ENCODE assay signal across 23 cellular contexts in the genomic region with DNA sequence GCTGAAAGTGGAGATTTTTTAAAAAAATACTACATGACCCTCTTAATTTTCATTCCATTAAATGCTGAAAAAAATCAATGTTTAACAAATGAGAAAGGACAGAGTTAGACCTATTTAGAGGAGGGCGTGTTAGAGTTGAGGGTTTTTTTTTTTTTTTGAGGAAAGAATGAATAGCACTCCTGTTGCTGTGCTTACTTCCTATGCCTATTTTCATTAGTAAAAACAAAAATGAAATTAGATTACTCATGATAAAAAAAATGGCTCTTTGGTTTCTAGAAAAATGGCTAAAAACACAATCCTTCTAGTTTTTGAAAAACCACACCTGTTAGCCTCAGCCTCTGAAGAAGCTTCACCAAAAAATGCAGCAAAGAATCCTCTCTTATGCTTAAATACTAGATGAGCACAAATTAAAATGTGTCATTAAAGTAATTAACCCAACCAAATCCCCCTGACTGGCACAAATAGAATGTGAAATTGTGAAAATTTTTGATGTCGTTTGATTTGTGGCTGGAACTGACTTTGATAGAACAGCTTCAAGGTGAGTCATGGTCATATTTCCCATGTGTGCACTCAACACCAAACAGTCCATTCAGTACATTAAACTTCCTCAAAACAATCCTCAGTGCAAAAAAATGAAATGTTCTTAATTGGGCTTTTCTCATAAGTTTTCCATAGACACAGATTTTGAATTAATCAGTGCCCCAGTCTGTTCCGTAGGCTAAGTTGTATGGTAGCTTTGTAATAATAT.
DNase-seq lines count a peak whose midpoint lies in the region; ATAC-seq and TF ChIP-seq lines count a peak whose summit lies in the region.
"Had no signal": no experiment of that assay in that cellular context is flagged by ENCODE, and none has a peak within 500 bp of the region (broad histone marks: within the 10 kb centered on the region; RNA-seq: fewer than 3 reads in every experiment).

No MANE protein-coding gene starts in this region.

- no peak for TF ChIP-seq CTCF in dorsolateral prefrontal cortex (IDR thresholded peaks at IDR 0.05 in 54 of 56, conservative IDR thresholded peaks at IDR 0.05 in 2 of 56; ENCODE audit: low read depth in 1 of 56, partially characterized antibody in 56 of 56)

- H3K27me3 Mint-ChIP-seq in activated naive CD4-positive, alpha-beta T cell treated with anti-CD3 and anti-CD28 coated beads for 36 hours (ENCODE audit: low read depth) = peaks cover 10% of the 10 kb centered on the region
- peaks cover 4% of the 10 kb centered on the region for H3K27me3 Mint-ChIP-seq in activated T-helper 1 cell treated with anti-CD3 and anti-CD28 coated beads, Interleukin-12 subunit alpha, Interleukin-12 subunit beta, Interleukin-2, Interleukin-4 antibody, amounts not matched to agents 30 ng/mL and 10 ng/mL and 1 ng/mL, durations not matched to agents 14 hours and 24 hours and 36 hours (ENCODE audit: insufficient read depth)
- H3K27me3 Mint-ChIP-seq: activated B cell treated with CpG ODN at 0.5 μM for 24 hours, type B pancreatic cell had no signal

- no peak for DNase-seq in activated naive CD4-positive, alpha-beta T cell treated with anti-CD3 and anti-CD28 coated beads for 36 hours
- DNase-seq in activated naive CD4-positive, alpha-beta T cell treated with anti-CD3 and anti-CD28 coated beads, Interleukin-2, amount 50 U/mL, for 16 hours = no peak
- no peak for DNase-seq in activated T-helper 1 cell treated with anti-CD3 and anti-CD28 coated beads, Interleukin-12 subunit alpha, Interleukin-12 subunit beta, Interleukin-2, Interleukin-4 antibody, amounts not matched to agents 30 ng/mL and 10 ng/mL and 1 ng/mL, durations not matched to agents 14 hours and 24 hours and 36 hours (ENCODE audit: low spot score)
- no peak for DNase-seq in stimulated activated naive CD8-positive, alpha-beta T cell treated with anti-CD3 and anti-CD28 coated beads, Interleukin-15, Interleukin-2, amounts not matched to agents 100 U/mL and 50 U/mL, for 24 hours
- DNase-seq in dorsolateral prefrontal cortex (no peak), Kasumi-1 (lab: John Stamatoyannopoulos, UW) (no peak), HuH-7 (ENCODE audit: low spot score) (no peak)
- DNase-seq: activated B cell treated with CpG ODN at 0.5 μM for 24 hours; activated CD8-positive, alpha-beta memory T cell treated with anti-CD3 and anti-CD28 coated beads, Interleukin-2, amount 50 U/mL, for 4 hours; body of pancreas; head of caudate nucleus; KG1; NCI-H1092; NCI-H526; posterior cingulate gyrus; Right ventricle myocardium superior; sigmoid colon; stimulated activated naive CD4-positive, alpha-beta T cell treated with Interleukin-2 at 50 U/mL for 16 hours had no signal

- no peak overlapping the region for H3K27ac ChIP-seq in dorsolateral prefrontal cortex
- H3K27ac ChIP-seq: sigmoid colon had no signal

- no peaks in the 10 kb centered on the region for H3K9me3 Mint-ChIP-seq in activated naive CD4-positive, alpha-beta T cell treated with anti-CD3 and anti-CD28 coated beads for 36 hours
- no peaks in the 10 kb centered on the region for H3K9me3 Mint-ChIP-seq in activated T-helper 1 cell treated with anti-CD3 and anti-CD28 coated beads, Interleukin-12 subunit alpha, Interleukin-12 subunit beta, Interleukin-2, Interleukin-4 antibody, amounts not matched to agents 30 ng/mL and 10 ng/mL and 1 ng/mL, durations not matched to agents 14 hours and 24 hours and 36 hours
- H3K9me3 Mint-ChIP-seq: activated B cell treated with CpG ODN at 0.5 μM for 24 hours; activated naive CD4-positive, alpha-beta T cell treated with anti-CD3 and anti-CD28 coated beads, Interleukin-2, amount 50 U/mL, for 24 hours had no signal

- peak; percentile 53 for ATAC-seq in GM21717 (IDR thresholded peaks at IDR 0.05; ENCODE audit: unreplicated experiment)
- ATAC-seq in stimulated activated naive CD8-positive, alpha-beta T cell treated with anti-CD3 and anti-CD28 coated beads, Interleukin-15, Interleukin-2, amounts not matched to agents 100 U/mL and 50 U/mL, for 24 hours = peak; percentile 75
- ATAC-seq: body of pancreas, left lobe of liver had no signal

- no peak overlapping the region for H3K4me3 Mint-ChIP-seq in activated naive CD4-positive, alpha-beta T cell treated with anti-CD3 and anti-CD28 coated beads for 36 hours
- no peak overlapping the region for H3K4me3 Mint-ChIP-seq in activated T-helper 1 cell treated with anti-CD3 and anti-CD28 coated beads, Interleukin-12 subunit alpha, Interleukin-12 subunit beta, Interleukin-2, Interleukin-4 antibody, amounts not matched to agents 30 ng/mL and 10 ng/mL and 1 ng/mL, durations not matched to agents 14 hours and 24 hours and 36 hours
- H3K4me3 Mint-ChIP-seq: activated B cell treated with CpG ODN at 0.5 μM for 24 hours; activated naive CD4-positive, alpha-beta T cell treated with anti-CD3 and anti-CD28 coated beads, Interleukin-2, amount 50 U/mL, for 24 hours; nephron; type B pancreatic cell had no signal

- CTCF ChIA-PET in activated naive CD4-positive, alpha-beta T cell treated with anti-CD3 and anti-CD28 coated beads for 36 hours (lab: Charles Lee) = no interaction called here

- H3K4me3 ChIP-seq in dorsolateral prefrontal cortex = no peak overlapping the region
- H3K4me3 ChIP-seq: body of pancreas, sigmoid colon had no signal

- intact Hi-C loops in activated naive CD4-positive, alpha-beta T cell treated with anti-CD3 and anti-CD28 coated beads for 36 hours (cut with micrococcal nuclease) = loop anchor here (2.0 kb wide), 1 partner anchor 98 kb away; a partner anchor contains a TSS
- intact Hi-C loops in activated T-helper 1 cell treated with anti-CD3 and anti-CD28 coated beads, Interleukin-12 subunit alpha, Interleukin-12 subunit beta, Interleukin-2, Interleukin-4 antibody, amounts not matched to agents 30 ng/mL and 10 ng/mL and 1 ng/mL, durations not matched to agents 14 hours and 24 hours and 36 hours (cut with micrococcal nuclease) = loop anchor here (1.0 to 5.0 kb wide), 2 partner anchors 15 to 99 kb away; a partner anchor contains a TSS
- intact Hi-C loops in dorsolateral prefrontal cortex (cut with DNase I) = no loop called here

- H3K27ac Mint-ChIP-seq in activated naive CD4-positive, alpha-beta T cell treated with anti-CD3 and anti-CD28 coated beads for 36 hours = peak overlapping the region; percentile 34
- peak overlapping the region; percentile 58 for H3K27ac Mint-ChIP-seq in activated T-helper 1 cell treated with anti-CD3 and anti-CD28 coated beads, Interleukin-12 subunit alpha, Interleukin-12 subunit beta, Interleukin-2, Interleukin-4 antibody, amounts not matched to agents 30 ng/mL and 10 ng/mL and 1 ng/mL, durations not matched to agents 14 hours and 24 hours and 36 hours
- H3K27ac Mint-ChIP-seq: activated B cell treated with CpG ODN at 0.5 μM for 24 hours; activated naive CD4-positive, alpha-beta T cell treated with anti-CD3 and anti-CD28 coated beads, Interleukin-2, amount 50 U/mL, for 24 hours had no signal

- H3K27me3 ChIP-seq in dorsolateral prefrontal cortex = no peaks in the 10 kb centered on the region
- H3K27me3 ChIP-seq: body of pancreas, sigmoid colon had no signal

- peaks cover 8% of the 10 kb centered on the region for H3K4me1 Mint-ChIP-seq in activated naive CD4-positive, alpha-beta T cell treated with anti-CD3 and anti-CD28 coated beads for 36 hours (ENCODE audit: low read depth)
- H3K4me1 Mint-ChIP-seq in activated T-helper 1 cell treated with anti-CD3 and anti-CD28 coated beads, Interleukin-12 subunit alpha, Interleukin-12 subunit beta, Interleukin-2, Interleukin-4 antibody, amounts not matched to agents 30 ng/mL and 10 ng/mL and 1 ng/mL, durations not matched to agents 14 hours and 24 hours and 36 hours (ENCODE audit: low read depth) = peaks cover 15% of the 10 kb centered on the region
- H3K4me1 Mint-ChIP-seq: activated B cell treated with CpG ODN at 0.5 μM for 24 hours; activated naive CD4-positive, alpha-beta T cell treated with anti-CD3 and anti-CD28 coated beads, Interleukin-2, amount 50 U/mL, for 24 hours had no signal

- H3K36me3 Mint-ChIP-seq in activated naive CD4-positive, alpha-beta T cell treated with anti-CD3 and anti-CD28 coated beads for 36 hours (ENCODE audit: low read depth) = no peaks in the 10 kb centered on the region
- H3K36me3 Mint-ChIP-seq in activated T-helper 1 cell treated with anti-CD3 and anti-CD28 coated beads, Interleukin-12 subunit alpha, Interleukin-12 subunit beta, Interleukin-2, Interleukin-4 antibody, amounts not matched to agents 30 ng/mL and 10 ng/mL and 1 ng/mL, durations not matched to agents 14 hours and 24 hours and 36 hours (ENCODE audit: low read depth) = no peaks in the 10 kb centered on the region
- H3K36me3 Mint-ChIP-seq: activated naive CD4-positive, alpha-beta T cell treated with anti-CD3 and anti-CD28 coated beads, Interleukin-2, amount 50 U/mL, for 24 hours had no signal

Comparison
In these comparisons a context has a peak if more than half of its experiments do, and no peak if none do; other contexts are left out.
1. intact Hi-C loops: an anchor here in activated naive CD4-positive, alpha-beta T cell treated with anti-CD3 and anti-CD28 coated beads for 36 hours (2.0 kb wide) and activated T-helper 1 cell treated with anti-CD3 and anti-CD28 coated beads, Interleukin-12 subunit alpha, Interleukin-12 subunit beta, Interleukin-2, Interleukin-4 antibody, amounts not matched to agents 30 ng/mL and 10 ng/mL and 1 ng/mL, durations not matched to agents 14 hours and 24 hours and 36 hours (1.0 to 5.0 kb wide); none called in dorsolateral prefrontal cortex.